In the genomic region with DNA sequence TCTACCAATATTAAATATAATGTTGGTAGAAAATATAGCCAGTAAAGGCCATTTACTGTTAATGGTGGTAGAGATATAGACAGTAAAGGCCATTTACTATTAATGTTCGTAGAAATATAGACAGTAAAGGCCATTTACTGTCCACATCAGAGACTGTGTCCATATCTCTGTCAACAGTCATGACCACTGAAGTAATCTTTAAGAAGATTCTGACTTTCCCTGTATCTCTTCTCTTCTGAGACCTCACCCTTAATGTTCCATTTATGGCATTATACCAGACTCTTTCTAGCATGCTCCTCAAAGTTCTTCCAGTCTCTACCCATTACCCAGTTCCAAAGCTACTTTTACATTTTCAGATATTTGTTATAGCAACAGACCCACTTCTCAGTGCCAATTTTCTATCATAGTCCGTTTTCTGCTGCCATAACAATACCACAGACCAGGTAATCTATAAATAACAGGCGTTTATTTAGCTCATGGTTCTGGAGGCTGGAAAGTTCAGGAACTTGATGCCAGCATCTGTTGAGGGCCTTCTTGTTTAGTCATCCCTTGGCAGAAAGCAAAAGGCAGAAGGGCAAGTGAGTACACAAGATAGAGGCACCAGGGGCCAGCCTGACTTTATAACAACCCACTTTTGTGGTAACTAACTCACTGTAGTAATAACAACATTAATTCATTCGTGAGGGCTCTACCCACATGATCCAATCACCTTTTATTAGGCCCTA, we compare ENCODE assay signal across 24 cellular contexts. TPM values are rescaled to one million over a fixed set of nuclear protein-coding genes. Genes with fewer than 3 reads are reported as not detected.
DNase-seq lines count a peak whose midpoint lies in the region; ATAC-seq, FAIRE-seq and TF ChIP-seq lines count a peak whose summit lies in the region.
"Had no signal": no experiment of that assay in that cellular context is flagged by ENCODE, and none has a peak within 500 bp of the region (broad histone marks: within the 10 kb centered on the region; RNA-seq: fewer than 3 reads in every experiment).

No MANE protein-coding gene starts in this region.

- no peak overlapping the region for H3K4me2 ChIP-seq in GM23248 (ENCODE audit: unreplicated experiment)

- no TSS peak for BruUV-seq in A673 (replicated peaks; lab: Mats Ljungman, UMichigan)

- ATAC-seq in heart right ventricle (peak in 6 of 8 donors; percentile 69 to 98 (median 92)), gastrocnemius medialis (peak; percentile 100), pancreas (no peak)
- ATAC-seq: CD8-positive, alpha-beta T cell; PC-3 had no signal

- no peak overlapping the region for H3K9ac ChIP-seq in GM23248

- no peaks in the 10 kb centered on the region for H3K79me2 ChIP-seq in GM23248 (ENCODE audit: insufficient read depth)

- POLR2A ChIA-PET in A673 (lab: Charles Lee; ENCODE audit: low non-redundant PET): no interaction called here

- H3K4me1 ChIP-seq in GM23248 (ENCODE audit: insufficient read depth) (no peaks in the 10 kb centered on the region), heart right ventricle (peaks cover 0 to 18% (median 0%) of the 10 kb centered on the region in 9 donors), gastrocnemius medialis (peaks cover 15 to 18% of the 10 kb centered on the region in 2 donors), pancreas (no peaks in the 10 kb centered on the region), A673 (ENCODE audit: insufficient read depth, low read length, poor library complexity, severe bottlenecking) (no peaks in the 10 kb centered on the region)
- H3K4me1 ChIP-seq: Caco-2 had no signal

- H3K9me2 ChIP-seq in GM23248 (ENCODE audit: insufficient read depth): no peaks in the 10 kb centered on the region

- H2AFZ ChIP-seq in GM23248: no peak overlapping the region; the same call in 1 of the 2 replicates

- 19 to 25% methylated on average over 4 of the region's 4 CpGs for WGBS in GM23248 (ENCODE audit: low coverage in 1 of 2, low lambda C conversion rate in 2 of 2, missing lambda C conversion rate in 2 of 2), 2 experiments
- WGBS in heart right ventricle, 2 donors: 30 to 31% methylated on average over 4 of the region's 4 CpGs
- WGBS in pancreas, 2 donors: 30 to 37% methylated on average over 4 of the region's 4 CpGs

- H4K20me1 ChIP-seq in GM23248 (ENCODE audit: insufficient read depth): no peaks in the 10 kb centered on the region

- intact Hi-C loops in heart right ventricle (cut with DNase I): no loop called here
- intact Hi-C loops in gastrocnemius medialis (cut with DNase I; ENCODE audit: low total_unique reads): loop anchor here (5.0 to 10.0 kb wide), 3 partner anchors 374 to 624 kb away; a partner anchor contains a TSS
- intact Hi-C loops in pancreas (cut with DNase I): no loop called here
- intact Hi-C loops in A673 (cut with micrococcal nuclease; ENCODE audit: unreplicated experiment): no loop called here

- CTCF ChIA-PET in A673 (lab: Charles Lee): interaction anchor here (1.5 kb wide), 1 partner anchor 36 kb away, joined by 4 read pairs; no protein-coding TSS in a partner anchor

- H3K36me3 ChIP-seq in GM23248 (ENCODE audit: low read depth) (no peaks in the 10 kb centered on the region), MG63 (no peaks in the 10 kb centered on the region), heart right ventricle (no peaks in the 10 kb centered on the region), gastrocnemius medialis (no peaks in the 10 kb centered on the region), pancreas (no peaks in the 10 kb centered on the region), A673 (ENCODE audit: insufficient read depth, low read length, poor library complexity, severe bottlenecking) (no peaks in the 10 kb centered on the region)

- H3F3A ChIP-seq in GM23248 (ENCODE audit: insufficient read depth): no peaks in the 10 kb centered on the region

- H3K9me3 ChIP-seq in GM23248 (ENCODE audit: low read depth): no peaks in the 10 kb centered on the region
- H3K9me3 ChIP-seq in MG63: no peaks in the 10 kb centered on the region
- H3K9me3 ChIP-seq in heart right ventricle: no peaks in the 10 kb centered on the region
- H3K9me3 ChIP-seq in gastrocnemius medialis: no peaks in the 10 kb centered on the region
- H3K9me3 ChIP-seq in pancreas: no peaks in the 10 kb centered on the region
- H3K9me3 ChIP-seq in A673 (ENCODE audit: low read depth, low read length, poor library complexity, severe bottlenecking): no peaks in the 10 kb centered on the region
- H3K9me3 ChIP-seq: Caco-2 had no signal

- no peak for FAIRE-seq in pancreas (lab: Jason Lieb, UNC)
- FAIRE-seq: A204.1, G401.6, H1 had no signal

- H3K27me3 ChIP-seq in GM23248 (replicated peaks; ENCODE audit: insufficient read depth): peaks cover 4% of the 10 kb centered on the region
- H3K27me3 ChIP-seq in MG63: no peaks in the 10 kb centered on the region
- H3K27me3 ChIP-seq in heart right ventricle: peaks cover 0 to 7% (median 0%) of the 10 kb centered on the region in 7 donors
- no peaks in the 10 kb centered on the region for H3K27me3 ChIP-seq in gastrocnemius medialis
- no peaks in the 10 kb centered on the region for H3K27me3 ChIP-seq in pancreas
- peaks cover 4% of the 10 kb centered on the region for H3K27me3 ChIP-seq in A673 (replicated peaks; ENCODE audit: insufficient read depth, low read depth, low read length, poor library complexity)

- no peak for TF ChIP-seq POLR2A in gastrocnemius medialis (IDR thresholded peaks at IDR 0.05)

- DNase-seq in GM23248: peak; percentile 36
- peak; percentile 7 for DNase-seq in MG63
- no peak for DNase-seq in heart right ventricle
- peak; percentile 60 to 77 for DNase-seq in gastrocnemius medialis
- DNase-seq in pancreas: no peak
- DNase-seq in NCI-H82 treated with DMSO at 0.1 percent for 48 hours (lab: John Stamatoyannopoulos, UW; ENCODE audit: unreplicated experiment): no peak
- no peak for DNase-seq in A673 (ENCODE audit: low spot score)
- DNase-seq: Caco-2; CD8-positive, alpha-beta T cell; HCEC 1CT; NCI-H1092 treated with DMSO at 0.1 percent for 48 hours; NCI-H1436; NCI-H187 treated with DMSO at 0.1 percent for 48 hours; NCI-H2107; NCI-H524; NCI-H748 treated with DMSO at 0.1 percent for 48 hours; PC-3 had no signal

- H3K27ac ChIP-seq in GM23248: no peak overlapping the region
- H3K27ac ChIP-seq in heart right ventricle: peak overlapping the region in 7 of 10 donors; percentile 15 to 70 (median 45)
- H3K27ac ChIP-seq in gastrocnemius medialis: peak overlapping the region; percentile 80 to 87 (median 81)
- H3K27ac ChIP-seq in pancreas: no peak overlapping the region
- no peak overlapping the region for H3K27ac ChIP-seq in A673 (ENCODE audit: low read depth, low read length, poor library complexity, severe bottlenecking)
- H3K27ac ChIP-seq: C4-2B had no signal

- TF ChIP-seq CTCF in heart right ventricle (IDR thresholded peaks at IDR 0.05) (no peak), gastrocnemius medialis (IDR thresholded peaks at IDR 0.05 in 4 of 5, conservative IDR thresholded peaks at IDR 0.05 in 1 of 5) (no peak), pancreas (IDR thresholded peaks at IDR 0.05) (no peak), A673 (conservative IDR thresholded peaks at IDR 0.05; ENCODE audit: low read depth, low read length) (no peak)

- H3K4me3 ChIP-seq in GM23248 (no peak overlapping the region), MG63 (no peak overlapping the region), heart right ventricle (no peak overlapping the region), gastrocnemius medialis (no peak overlapping the region), pancreas (no peak overlapping the region), A673 (ENCODE audit: low read depth, low read length, poor library complexity, severe bottlenecking) (no peak overlapping the region)

- in situ Hi-C loops in GM23248 (cut with MboI) (no loop called here), gastrocnemius medialis (cut with MboI; ENCODE audit: low sequenced_read_pairs in 4 of 4) (loop anchor here in 2 of 4 donors (25.0 kb wide), 2 partner anchors 261 to 286 kb away; a partner anchor contains a TSS)

RNA-seq across cellular contexts. Expression of a gene that starts 7.9 kb away (rescaled TPM):
- total RNA-seq in GM23248 (2014; rRNA removed; shearing (Covaris generic)): 49.2 and 56.7 TPM in 2 replicates
- 79.1 and 82.4 TPM in 2 replicates for polyA plus RNA-seq in GM23248 (2016; fragmentation: Nextera tagmentation; extraction: Ambion mirVana)
- 23.1 and 32.8 TPM in 2 replicates for total RNA-seq in MG63 (2014; rRNA removed; shearing (Covaris generic); ENCODE audit: low replicate concordance)
- 100 to 1,000 TPM in 8 of 10 donors, 10 to 100 TPM in 2; 92.8 to 116 (median 105) TPM for total RNA-seq in heart right ventricle
- polyA plus RNA-seq in heart right ventricle: 10 to 100 TPM; 16.2 to 27.6 TPM
- total RNA-seq in gastrocnemius medialis: 10 to 100 TPM; 76.2 to 93.4 (median 77.0) TPM
- total RNA-seq in pancreas: 10 to 100 TPM; 32.9 to 62.1 (median 37.2) TPM
- 10 to 100 TPM; 22.4 to 24.1 TPM for polyA plus RNA-seq in pancreas
- 119 and 123 TPM in 2 replicates for total RNA-seq in A673 (2021)

RNA-seq across cellular contexts. Expression of a gene that starts 42.7 kb away (rescaled TPM):
- total RNA-seq in GM23248 (2014; rRNA removed; shearing (Covaris generic)): not detected in 2 replicates
- polyA plus RNA-seq in GM23248 (2016; fragmentation: Nextera tagmentation; extraction: Ambion mirVana) (not detected in 2 replicates), heart right ventricle (under 1 TPM; under 0.01 to 0.15 TPM), pancreas (1 to 10 TPM in 1 of 2 donors, under 1 TPM in 1; 0.61 to 3.4 TPM)
- 0.07 TPM in 1 of 2 replicates, not detected in the other for total RNA-seq in MG63 (2014; rRNA removed; shearing (Covaris generic); ENCODE audit: low replicate concordance)
- total RNA-seq in heart right ventricle (under 1 TPM in 9 of 10 donors, not detected in 1; 0.06 to 0.29 (median 0.12) TPM), gastrocnemius medialis (under 1 TPM in 2 of 4 donors, not detected in 2; 0.04 to 0.07 TPM), pancreas (under 1 TPM; 0.20 to 0.98 (median 0.60) TPM), A673 (2021) (not detected in 2 replicates)
- total RNA-seq: B cell, SK-MEL-5 had no signal
- polyA plus RNA-seq: IgD-negative memory B cell had no signal

Comparison
In these comparisons a context has a peak if more than half of its experiments do, and no peak if none do; other contexts are left out.
1. DNase-seq: peak in GM23248 (single experiment), MG63 (single experiment) and gastrocnemius medialis (2 of 2); none in heart right ventricle (0 of 2), pancreas (0 of 6), NCI-H82 treated with DMSO at 0.1 percent for 48 hours (single experiment) and A673 (single experiment).
2. H3K27ac ChIP-seq: peak in heart right ventricle (7 of 10) and gastrocnemius medialis (4 of 4); none in GM23248 (single experiment), pancreas (0 of 4) and A673 (single experiment).
3. ATAC-seq: peak in heart right ventricle (6 of 8) and gastrocnemius medialis (2 of 2); none in pancreas (0 of 4).